ENCODE assay signal across 14 cellular contexts in genomic region chr1:1318777-1319645, GRCh38. TPM values are rescaled to one million over a fixed set of nuclear protein-coding genes. Genes with fewer than 3 reads are reported as not detected.
DNase-seq lines count a peak whose midpoint lies in the region; ATAC-seq and TF ChIP-seq lines count a peak whose summit lies in the region.
"Had no signal": no experiment of that assay in that cellular context is flagged by ENCODE, and none has a peak within 500 bp of the region (broad histone marks: within the 10 kb centered on the region; RNA-seq: fewer than 3 reads in every experiment).

No MANE protein-coding gene starts in this region.

- H3K27me3 ChIP-seq in duodenal mucosa (ENCODE audit: control insufficient read depth in 1 of 2, insufficient read depth in 2 of 2, low read length in 2 of 2), result no peaks in the 10 kb centered on the region

- no peaks in the 10 kb centered on the region for H3K9me3 Mint-ChIP-seq in HFFc6
- no peaks in the 10 kb centered on the region for H3K9me3 Mint-ChIP-seq in osteocyte (ENCODE audit: unreplicated experiment)
- no peaks in the 10 kb centered on the region for H3K9me3 Mint-ChIP-seq in endothelial cell (ENCODE audit: unreplicated experiment)
- H3K9me3 Mint-ChIP-seq: activated T-helper 2 cell treated with anti-CD3 and anti-CD28 coated beads, Interferon-gamma antibody, Interleukin-2, Interleukin-4, amounts not matched to agents 10 μg/mL and 5 μg/mL and 100 μg/mL, durations not matched to agents 14 hours and 24 hours and 36 hours; naive thymus-derived CD8-positive, alpha-beta T cell had no signal

- peaks cover 45% of the 10 kb centered on the region for H3K4me1 Mint-ChIP-seq in HFFc6 (ENCODE audit: low read depth)
- peaks cover 26% of the 10 kb centered on the region for H3K4me1 Mint-ChIP-seq in osteocyte (ENCODE audit: unreplicated experiment)
- peaks cover 15% of the 10 kb centered on the region for H3K4me1 Mint-ChIP-seq in endothelial cell (ENCODE audit: unreplicated experiment)

- H3K27ac Mint-ChIP-seq in HFFc6 (peak overlapping the region; percentile 91), osteocyte (ENCODE audit: unreplicated experiment) (peak overlapping the region; percentile 68), endothelial cell (ENCODE audit: unreplicated experiment) (no peak overlapping the region)
- H3K27ac Mint-ChIP-seq: activated T-helper 2 cell treated with anti-CD3 and anti-CD28 coated beads, Interferon-gamma antibody, Interleukin-2, Interleukin-4, amounts not matched to agents 10 μg/mL and 5 μg/mL and 100 μg/mL, durations not matched to agents 14 hours and 24 hours and 36 hours; B cell had no signal

- no peak overlapping the region for H3K9ac ChIP-seq in duodenal mucosa (ENCODE audit: low read depth in 1 of 2, low read length in 2 of 2)

- peaks cover 23 to 38% of the 10 kb centered on the region in 2 donors for H3K36me3 ChIP-seq in duodenal mucosa (ENCODE audit: control insufficient read depth in 1 of 2, insufficient read depth in 2 of 2, low read length in 2 of 2)

- no peak for ATAC-seq in HG03439 (IDR thresholded peaks at IDR 0.05; ENCODE audit: unreplicated experiment)
- ATAC-seq: naive thymus-derived CD8-positive, alpha-beta T cell had no signal

- no peak overlapping the region for H3K4me3 ChIP-seq in duodenal mucosa (ENCODE audit: low read depth in 1 of 2, low read length in 2 of 2)
- H3K4me3 ChIP-seq: skin epidermis had no signal

- H3K27me3 Mint-ChIP-seq in HFFc6 (ENCODE audit: insufficient read depth) (peaks cover 18% of the 10 kb centered on the region), osteocyte (ENCODE audit: unreplicated experiment) (no peaks in the 10 kb centered on the region), endothelial cell (ENCODE audit: unreplicated experiment) (peaks cover 8% of the 10 kb centered on the region)
- H3K27me3 Mint-ChIP-seq: B cell; naive thymus-derived CD8-positive, alpha-beta T cell had no signal

- H3K27ac ChIP-seq in 22Rv1 (peak overlapping the region; percentile 83), duodenal mucosa (ENCODE audit: low read depth, low read length) (peak overlapping the region; percentile 42)

- no peak for TF ChIP-seq CTCF in 22Rv1 (IDR thresholded peaks at IDR 0.05)
- 0 out of 2 replicates have a peak, but pooled peaks have one; percentile 11 for TF ChIP-seq CTCF in HFFc6 (IDR thresholded peaks at IDR 0.05)
- no peak for TF ChIP-seq CTCF in osteocyte (IDR thresholded peaks at IDR 0.05)
- no peak for TF ChIP-seq CTCF in endothelial cell (IDR thresholded peaks at IDR 0.05; ENCODE audit: unreplicated experiment)

- DNase-seq in HFFc6 (no peak), osteocyte (ENCODE audit: extremely low spot score, unreplicated experiment) (no peak), endothelial cell (ENCODE audit: low spot score) (no peak), LoVo (ENCODE audit: low spot score) (no peak)
- DNase-seq in stimulated activated CD4-positive, alpha-beta T cell treated with anti-CD3 and anti-CD28 coated beads, Interleukin-1b, Interleukin-23, amount 100 ng/mL, for 48 hours, result no peak
- DNase-seq: activated CD4-positive, alpha-beta T cell treated with anti-CD3 and anti-CD28 coated beads for 1 hour; cerebellar nuclear complex; naive thymus-derived CD8-positive, alpha-beta T cell had no signal

- H3K4me3 Mint-ChIP-seq in HFFc6, result no peak overlapping the region
- H3K4me3 Mint-ChIP-seq in osteocyte (ENCODE audit: unreplicated experiment), result no peak overlapping the region
- H3K4me3 Mint-ChIP-seq in endothelial cell (ENCODE audit: unreplicated experiment), result no peak overlapping the region
- H3K4me3 Mint-ChIP-seq: B cell had no signal

- peaks cover 5 to 12% of the 10 kb centered on the region in 2 donors for H3K4me1 ChIP-seq in duodenal mucosa (ENCODE audit: control insufficient read depth in 1 of 2, insufficient read depth in 2 of 2, low read length in 2 of 2)

- H3K36me3 Mint-ChIP-seq in HFFc6 (ENCODE audit: low read depth), result peaks cover 9% of the 10 kb centered on the region
- H3K36me3 Mint-ChIP-seq in osteocyte (ENCODE audit: unreplicated experiment), result peaks cover 9% of the 10 kb centered on the region
- H3K36me3 Mint-ChIP-seq in endothelial cell (ENCODE audit: low read depth, unreplicated experiment), result peaks cover 14% of the 10 kb centered on the region

- no peaks in the 10 kb centered on the region for H3K9me3 ChIP-seq in duodenal mucosa (ENCODE audit: control insufficient read depth in 1 of 2, low read length in 2 of 2)

RNA-seq across cellular contexts. Expression of gene INTS11, which starts 5.4 kb away (rescaled TPM):
- total RNA-seq in HFFc6 (2021; fragmentation: NEBNext Ultra II Directional; extraction: Animal tissue kit (Norgen Biotek cat#: 25700)), result 10 to 100 TPM; 65.6 to 78.3 (median 69.8) TPM
- 101 and 106 TPM in 2 replicates for total RNA-seq in osteocyte
- total RNA-seq in endothelial cell (ENCODE audit: unreplicated experiment), result 104 TPM

RNA-seq across cellular contexts. Expression of gene CPTP, which starts 5.6 kb away (rescaled TPM):
- total RNA-seq in HFFc6 (2021; fragmentation: NEBNext Ultra II Directional; extraction: Animal tissue kit (Norgen Biotek cat#: 25700)), result 10 to 100 TPM; 24.6 to 31.5 (median 26.6) TPM
- total RNA-seq in osteocyte (23.5 and 24.7 TPM in 2 replicates), endothelial cell (ENCODE audit: unreplicated experiment) (26.0 TPM)

RNA-seq across cellular contexts. Expression of gene PUSL1, which starts 10.6 kb away (rescaled TPM):
- total RNA-seq in HFFc6 (2021; fragmentation: NEBNext Ultra II Directional; extraction: Animal tissue kit (Norgen Biotek cat#: 25700)), result 10 to 100 TPM; 23.5 to 28.7 (median 25.6) TPM
- total RNA-seq in osteocyte (21.5 and 22.1 TPM in 2 replicates), endothelial cell (ENCODE audit: unreplicated experiment) (14.0 TPM)

RNA-seq across cellular contexts. Expression of gene ACAP3, which starts 11.3 kb away (rescaled TPM):
- 10 to 100 TPM; 39.4 to 50.8 (median 42.6) TPM for total RNA-seq in HFFc6 (2021; fragmentation: NEBNext Ultra II Directional; extraction: Animal tissue kit (Norgen Biotek cat#: 25700))
- total RNA-seq in osteocyte (62.7 and 73.8 TPM in 2 replicates), endothelial cell (ENCODE audit: unreplicated experiment) (54.0 TPM)

RNA-seq across cellular contexts. Expression of gene TAS1R3, which starts 12.1 kb away (rescaled TPM):
- total RNA-seq in HFFc6 (2021; fragmentation: NEBNext Ultra II Directional; extraction: Animal tissue kit (Norgen Biotek cat#: 25700)), result under 1 TPM; 0.07 to 0.20 (median 0.13) TPM
- total RNA-seq in osteocyte (0.57 and 0.97 TPM in 2 replicates), endothelial cell (ENCODE audit: unreplicated experiment) (1.2 TPM)
